Comparison of ENCODE assay signal across 23 cellular contexts in genomic region chrX:13894888-13895564, GRCh38.
DNase-seq lines count a peak whose midpoint lies in the region; TF ChIP-seq lines count a peak whose summit lies in the region.
"Had no signal": no experiment of that assay in that cellular context is flagged by ENCODE, and none has a peak within 500 bp of the region (broad histone marks: within the 10 kb centered on the region; RNA-seq: fewer than 3 reads in every experiment).

No MANE protein-coding gene starts in this region.

- no peaks in the 10 kb centered on the region for H3K27me3 ChIP-seq in ascending aorta
- H3K27me3 ChIP-seq in esophagus squamous epithelium: no peaks in the 10 kb centered on the region
- H3K27me3 ChIP-seq: body of pancreas, SJSA1, uterus had no signal

- WGBS in esophagus squamous epithelium, 2 donors: 36 to 41% methylated on average over 5 of the region's 5 CpGs

- H3K4me3 ChIP-seq in ascending aorta: no peak overlapping the region
- H3K4me3 ChIP-seq in esophagus squamous epithelium: no peak overlapping the region
- H3K4me3 ChIP-seq: body of pancreas, GM23338, lower lobe of right lung, psoas muscle, SJSA1, uterus had no signal

- no peak for TF ChIP-seq POLR2A in esophagus squamous epithelium (IDR thresholded peaks at IDR 0.05)

- H3K27ac ChIP-seq in ascending aorta (peak overlapping the region; percentile 32 to 46), esophagus squamous epithelium (no peak overlapping the region)
- H3K27ac ChIP-seq: body of pancreas, C4-2B, lower lobe of right lung, psoas muscle, SJSA1, uterus had no signal

- H3K4me1 ChIP-seq in ascending aorta (peaks cover 0 to 26% of the 10 kb centered on the region in 2 donors), esophagus squamous epithelium (peaks cover 0 to 37% (median 0%) of the 10 kb centered on the region in 3 donors)
- H3K4me1 ChIP-seq: body of pancreas, lower lobe of right lung, psoas muscle, SJSA1, uterus had no signal

- TF ChIP-seq CTCF in ascending aorta (IDR thresholded peaks at IDR 0.05) (no peak), esophagus squamous epithelium (IDR thresholded peaks at IDR 0.05) (no peak)

- H3K36me3 ChIP-seq in ascending aorta (no peaks in the 10 kb centered on the region), esophagus squamous epithelium (no peaks in the 10 kb centered on the region)
- H3K36me3 ChIP-seq: lower lobe of right lung, SJSA1, uterus had no signal

- intact Hi-C loops in ascending aorta (cut with DNase I): loop anchor here (5.0 to 10.0 kb wide), 6 partner anchors 42 to 410 kb away; no protein-coding TSS in a partner anchor
- intact Hi-C loops in esophagus squamous epithelium (cut with DNase I): no loop called here

- H3K9me3 ChIP-seq in ascending aorta (no peaks in the 10 kb centered on the region), esophagus squamous epithelium (no peaks in the 10 kb centered on the region)
- H3K9me3 ChIP-seq: body of pancreas, lower lobe of right lung, psoas muscle, SJSA1, uterus had no signal

- DNase-seq in D341Med (ENCODE audit: low spot score) (peak; percentile 43), ascending aorta (ENCODE audit: low spot score in 2 of 2) (peak in 1 of 2 donors; percentile 73), fibroblast of peridontal ligament (ENCODE audit: extremely low read depth) (peak; percentile 40), stromal cell of bone marrow (ENCODE audit: low read depth) (peak; percentile 74), retina (no peak), cerebellar nuclear complex (lab: John Stamatoyannopoulos, UW) (no peak), HCEC 1CT (no peak), esophagus squamous epithelium (lab: John Stamatoyannopoulos, UW) (no peak)
- DNase-seq: activated CD4-positive, alpha-beta T cell treated with anti-CD3 and anti-CD28 coated beads for 4 hours; activated T-cell treated with anti-CD3 and anti-CD28 coated beads, Interleukin-2, amount 50 U/mL, for 72 hours; body of pancreas; Calu3; lower lobe of right lung; NCI-H1092 treated with DMSO at 0.1 percent for 48 hours; NCI-H1930; NCI-H226; psoas muscle; stimulated activated CD4-positive, alpha-beta T cell treated with anti-CD3 and anti-CD28 coated beads, Interleukin-4, amount 100 ng/mL, for 24 hours; T-helper 1 cell; uterus had no signal

Comparison
In these comparisons a context has a peak if more than half of its experiments do, and no peak if none do; other contexts are left out.
1. DNase-seq: peak in D341Med (single experiment), fibroblast of peridontal ligament (single experiment) and stromal cell of bone marrow (single experiment); none in retina (single experiment), cerebellar nuclear complex (0 of 2), HCEC 1CT (single experiment) and esophagus squamous epithelium (single experiment).
2. H3K27ac ChIP-seq: peak in ascending aorta (2 of 2); none in esophagus squamous epithelium (0 of 4).